In genomic region chr4:154743683-154744340, GRCh38 we compare ENCODE assay signal across 1 cellular context.
A peak's percentile ranks its signal among the peaks of the same experiment; 100 is the strongest.
TF ChIP-seq lines count a peak whose summit lies in the region.

Gene LRAT (plus strand): TSS chr4:154744000. CDS start chr4:154744327, 327 bp downstream.

TF ChIP-seq in WTC11, 78 proteins besides CTCF, POLR2A, EP300 and RAD21 (continued from another document):
- TF ChIP-seq, protein P1, sequence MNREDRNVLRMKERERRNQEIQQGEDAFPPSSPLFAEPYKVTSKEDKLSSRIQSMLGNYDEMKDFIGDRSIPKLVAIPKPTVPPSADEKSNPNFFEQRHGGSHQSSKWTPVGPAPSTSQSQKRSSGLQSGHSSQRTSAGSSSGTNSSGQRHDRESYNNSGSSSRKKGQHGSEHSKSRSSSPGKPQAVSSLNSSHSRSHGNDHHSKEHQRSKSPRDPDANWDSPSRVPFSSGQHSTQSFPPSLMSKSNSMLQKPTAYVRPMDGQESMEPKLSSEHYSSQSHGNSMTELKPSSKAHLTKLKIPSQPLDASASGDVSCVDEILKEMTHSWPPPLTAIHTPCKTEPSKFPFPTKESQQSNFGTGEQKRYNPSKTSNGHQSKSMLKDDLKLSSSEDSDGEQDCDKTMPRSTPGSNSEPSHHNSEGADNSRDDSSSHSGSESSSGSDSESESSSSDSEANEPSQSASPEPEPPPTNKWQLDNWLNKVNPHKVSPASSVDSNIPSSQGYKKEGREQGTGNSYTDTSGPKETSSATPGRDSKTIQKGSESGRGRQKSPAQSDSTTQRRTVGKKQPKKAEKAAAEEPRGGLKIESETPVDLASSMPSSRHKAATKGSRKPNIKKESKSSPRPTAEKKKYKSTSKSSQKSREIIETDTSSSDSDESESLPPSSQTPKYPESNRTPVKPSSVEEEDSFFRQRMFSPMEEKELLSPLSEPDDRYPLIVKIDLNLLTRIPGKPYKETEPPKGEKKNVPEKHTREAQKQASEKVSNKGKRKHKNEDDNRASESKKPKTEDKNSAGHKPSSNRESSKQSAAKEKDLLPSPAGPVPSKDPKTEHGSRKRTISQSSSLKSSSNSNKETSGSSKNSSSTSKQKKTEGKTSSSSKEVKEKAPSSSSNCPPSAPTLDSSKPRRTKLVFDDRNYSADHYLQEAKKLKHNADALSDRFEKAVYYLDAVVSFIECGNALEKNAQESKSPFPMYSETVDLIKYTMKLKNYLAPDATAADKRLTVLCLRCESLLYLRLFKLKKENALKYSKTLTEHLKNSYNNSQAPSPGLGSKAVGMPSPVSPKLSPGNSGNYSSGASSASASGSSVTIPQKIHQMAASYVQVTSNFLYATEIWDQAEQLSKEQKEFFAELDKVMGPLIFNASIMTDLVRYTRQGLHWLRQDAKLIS (CRISPR knock-in tag; IDR thresholded peaks at IDR 0.05; ENCODE audit: borderline replicate concordance), result peak; percentile 78
- TF ChIP-seq ZBTB21 (CRISPR knock-in tag; IDR thresholded peaks at IDR 0.05; ENCODE audit: borderline replicate concordance) (peak; percentile 64; the same call in 1 of the 2 replicates), ZNF512 (CRISPR knock-in tag; IDR thresholded peaks at IDR 0.05; ENCODE audit: borderline replicate concordance) (peak; percentile 71; the same call in 1 of the 2 replicates), MAX (CRISPR knock-in tag; IDR thresholded peaks at IDR 0.05) (0 out of 2 replicates have a peak, but pooled peaks have one; percentile 36), ZNF671 (CRISPR knock-in tag; IDR thresholded peaks at IDR 0.05) (no peak), ESRRA (CRISPR knock-in tag; IDR thresholded peaks at IDR 0.05; ENCODE audit: borderline replicate concordance) (0 out of 2 replicates have a peak, but pooled peaks have one; percentile 15), SMAD3 (CRISPR knock-in tag; IDR thresholded peaks at IDR 0.05; ENCODE audit: borderline replicate concordance) (no peak), TEAD1 (CRISPR knock-in tag; IDR thresholded peaks at IDR 0.05) (0 out of 2 replicates have a peak, but pooled peaks have one; percentile 27), SP1 (CRISPR knock-in tag; conservative IDR thresholded peaks at IDR 0.05) (peak; percentile 81), PRRX2 (CRISPR knock-in tag; IDR thresholded peaks at IDR 0.05) (no peak), NFE2L1 (CRISPR knock-in tag; IDR thresholded peaks at IDR 0.05) (peak; percentile 36; the same call in 1 of the 2 replicates), GTF2I (CRISPR knock-in tag; conservative IDR thresholded peaks at IDR 0.05) (no peak), ZNF232 (CRISPR knock-in tag; IDR thresholded peaks at IDR 0.05) (0 out of 2 replicates have a peak, but pooled peaks have one; percentile 31), E2F5 (CRISPR knock-in tag; IDR thresholded peaks at IDR 0.05) (peak; percentile 46; the same call in 1 of the 2 replicates)
- TF ChIP-seq, protein P2, sequence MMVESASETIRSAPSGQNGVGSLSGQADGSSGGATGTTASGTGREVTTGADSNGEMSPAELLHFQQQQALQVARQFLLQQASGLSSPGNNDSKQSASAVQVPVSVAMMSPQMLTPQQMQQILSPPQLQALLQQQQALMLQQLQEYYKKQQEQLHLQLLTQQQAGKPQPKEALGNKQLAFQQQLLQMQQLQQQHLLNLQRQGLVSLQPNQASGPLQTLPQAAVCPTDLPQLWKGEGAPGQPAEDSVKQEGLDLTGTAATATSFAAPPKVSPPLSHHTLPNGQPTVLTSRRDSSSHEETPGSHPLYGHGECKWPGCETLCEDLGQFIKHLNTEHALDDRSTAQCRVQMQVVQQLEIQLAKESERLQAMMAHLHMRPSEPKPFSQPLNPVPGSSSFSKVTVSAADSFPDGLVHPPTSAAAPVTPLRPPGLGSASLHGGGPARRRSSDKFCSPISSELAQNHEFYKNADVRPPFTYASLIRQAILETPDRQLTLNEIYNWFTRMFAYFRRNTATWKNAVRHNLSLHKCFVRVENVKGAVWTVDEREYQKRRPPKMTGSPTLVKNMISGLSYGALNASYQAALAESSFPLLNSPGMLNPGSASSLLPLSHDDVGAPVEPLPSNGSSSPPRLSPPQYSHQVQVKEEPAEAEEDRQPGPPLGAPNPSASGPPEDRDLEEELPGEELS (CRISPR knock-in tag; IDR thresholded peaks at IDR 0.05), result peak; percentile 76
- TF ChIP-seq, protein P3, sequence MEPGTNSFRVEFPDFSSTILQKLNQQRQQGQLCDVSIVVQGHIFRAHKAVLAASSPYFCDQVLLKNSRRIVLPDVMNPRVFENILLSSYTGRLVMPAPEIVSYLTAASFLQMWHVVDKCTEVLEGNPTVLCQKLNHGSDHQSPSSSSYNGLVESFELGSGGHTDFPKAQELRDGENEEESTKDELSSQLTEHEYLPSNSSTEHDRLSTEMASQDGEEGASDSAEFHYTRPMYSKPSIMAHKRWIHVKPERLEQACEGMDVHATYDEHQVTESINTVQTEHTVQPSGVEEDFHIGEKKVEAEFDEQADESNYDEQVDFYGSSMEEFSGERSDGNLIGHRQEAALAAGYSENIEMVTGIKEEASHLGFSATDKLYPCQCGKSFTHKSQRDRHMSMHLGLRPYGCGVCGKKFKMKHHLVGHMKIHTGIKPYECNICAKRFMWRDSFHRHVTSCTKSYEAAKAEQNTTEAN (CRISPR knock-in tag; IDR thresholded peaks at IDR 0.05), result peak; percentile 58; the same call in 1 of the 2 replicates
- TF ChIP-seq, protein P4, sequence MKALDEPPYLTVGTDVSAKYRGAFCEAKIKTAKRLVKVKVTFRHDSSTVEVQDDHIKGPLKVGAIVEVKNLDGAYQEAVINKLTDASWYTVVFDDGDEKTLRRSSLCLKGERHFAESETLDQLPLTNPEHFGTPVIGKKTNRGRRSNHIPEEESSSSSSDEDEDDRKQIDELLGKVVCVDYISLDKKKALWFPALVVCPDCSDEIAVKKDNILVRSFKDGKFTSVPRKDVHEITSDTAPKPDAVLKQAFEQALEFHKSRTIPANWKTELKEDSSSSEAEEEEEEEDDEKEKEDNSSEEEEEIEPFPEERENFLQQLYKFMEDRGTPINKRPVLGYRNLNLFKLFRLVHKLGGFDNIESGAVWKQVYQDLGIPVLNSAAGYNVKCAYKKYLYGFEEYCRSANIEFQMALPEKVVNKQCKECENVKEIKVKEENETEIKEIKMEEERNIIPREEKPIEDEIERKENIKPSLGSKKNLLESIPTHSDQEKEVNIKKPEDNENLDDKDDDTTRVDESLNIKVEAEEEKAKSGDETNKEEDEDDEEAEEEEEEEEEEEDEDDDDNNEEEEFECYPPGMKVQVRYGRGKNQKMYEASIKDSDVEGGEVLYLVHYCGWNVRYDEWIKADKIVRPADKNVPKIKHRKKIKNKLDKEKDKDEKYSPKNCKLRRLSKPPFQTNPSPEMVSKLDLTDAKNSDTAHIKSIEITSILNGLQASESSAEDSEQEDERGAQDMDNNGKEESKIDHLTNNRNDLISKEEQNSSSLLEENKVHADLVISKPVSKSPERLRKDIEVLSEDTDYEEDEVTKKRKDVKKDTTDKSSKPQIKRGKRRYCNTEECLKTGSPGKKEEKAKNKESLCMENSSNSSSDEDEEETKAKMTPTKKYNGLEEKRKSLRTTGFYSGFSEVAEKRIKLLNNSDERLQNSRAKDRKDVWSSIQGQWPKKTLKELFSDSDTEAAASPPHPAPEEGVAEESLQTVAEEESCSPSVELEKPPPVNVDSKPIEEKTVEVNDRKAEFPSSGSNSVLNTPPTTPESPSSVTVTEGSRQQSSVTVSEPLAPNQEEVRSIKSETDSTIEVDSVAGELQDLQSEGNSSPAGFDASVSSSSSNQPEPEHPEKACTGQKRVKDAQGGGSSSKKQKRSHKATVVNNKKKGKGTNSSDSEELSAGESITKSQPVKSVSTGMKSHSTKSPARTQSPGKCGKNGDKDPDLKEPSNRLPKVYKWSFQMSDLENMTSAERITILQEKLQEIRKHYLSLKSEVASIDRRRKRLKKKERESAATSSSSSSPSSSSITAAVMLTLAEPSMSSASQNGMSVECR (CRISPR knock-in tag; IDR thresholded peaks at IDR 0.05; ENCODE audit: borderline replicate concordance), result 0 out of 2 replicates have a peak, but pooled peaks have one; percentile 1
